In the genomic region with DNA sequence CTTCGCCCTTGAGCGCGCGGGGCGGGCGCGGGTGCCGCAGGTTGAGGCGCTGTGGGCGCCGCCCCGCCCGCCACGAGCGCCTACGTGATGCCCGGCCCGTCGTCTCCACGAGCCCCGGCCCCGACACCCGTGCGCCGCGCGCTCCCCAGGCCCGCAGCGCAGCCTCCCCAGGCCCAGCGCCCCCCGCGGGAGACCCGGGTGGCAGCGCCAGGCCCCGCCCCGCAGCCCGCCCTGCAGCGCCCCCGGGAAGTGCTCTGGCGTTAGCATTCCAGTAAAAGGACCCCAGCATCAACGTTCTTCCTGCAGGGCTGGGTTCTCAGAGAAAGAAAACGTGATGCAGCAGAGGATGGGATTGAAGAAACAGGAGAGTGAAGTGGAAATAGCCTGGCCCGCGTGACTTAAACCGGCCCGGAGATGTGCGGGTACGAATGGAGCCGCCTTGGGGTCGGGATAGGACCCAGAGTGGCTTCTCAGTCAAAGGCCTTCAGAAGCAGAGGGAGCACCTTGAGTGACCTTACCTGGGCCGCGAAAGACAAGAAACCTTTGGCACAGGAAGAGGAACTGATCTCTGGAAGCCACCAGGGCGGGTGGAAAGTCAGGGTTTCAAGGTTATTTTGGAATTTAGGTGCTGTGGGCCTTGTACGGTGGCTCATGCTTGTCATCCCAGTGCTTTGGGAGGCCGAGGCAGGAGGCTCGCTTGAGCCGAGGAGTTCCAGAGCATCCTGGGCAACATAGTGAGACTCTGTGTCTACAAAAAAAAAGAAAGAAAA, we compare ENCODE assay signal across 8 cellular contexts. TPM values are rescaled to one million over a fixed set of nuclear protein-coding genes. Genes with fewer than 3 reads are reported as not detected.
DNase-seq lines count a peak whose midpoint lies in the region; ATAC-seq and TF ChIP-seq lines count a peak whose summit lies in the region.

No MANE protein-coding gene starts in this region.

- peaks cover 49% of the 10 kb centered on the region for H3K36me3 Mint-ChIP-seq in activated CD8-positive, alpha-beta T cell treated with anti-CD3 and anti-CD28 coated beads, Interleukin-2, amount 10 ng/mL, durations not matched to agents 7 days and 5 days (ENCODE audit: low read depth)

- H3K27ac Mint-ChIP-seq in activated CD8-positive, alpha-beta T cell treated with anti-CD3 and anti-CD28 coated beads, Interleukin-2, amount 10 ng/mL, durations not matched to agents 7 days and 5 days: peak overlapping the region; percentile 90

- POLR2A ChIA-PET in activated CD8-positive, alpha-beta T cell treated with anti-CD3 and anti-CD28 coated beads, Interleukin-2, amount 10 ng/mL, durations not matched to agents 7 days and 5 days (lab: Charles Lee): interaction anchor here (1.4 kb wide), 1 partner anchor 103 kb away, joined by 6 read pairs; the partner anchor contains the start of gene PITRM1

- no peaks in the 10 kb centered on the region for H3K36me3 ChIP-seq in neutrophil

- no peak overlapping the region for H3K27ac ChIP-seq in neutrophil

- H3K4me3 Mint-ChIP-seq in activated CD8-positive, alpha-beta T cell treated with anti-CD3 and anti-CD28 coated beads, Interleukin-2, amount 10 ng/mL, durations not matched to agents 7 days and 5 days: peak overlapping the region; percentile 91

- peaks cover 9% of the 10 kb centered on the region for H3K27me3 Mint-ChIP-seq in activated CD8-positive, alpha-beta T cell treated with anti-CD3 and anti-CD28 coated beads, Interleukin-2, amount 10 ng/mL, durations not matched to agents 7 days and 5 days (ENCODE audit: low read depth)

- no peaks in the 10 kb centered on the region for H3K9me3 ChIP-seq in neutrophil

- peaks cover 11 to 20% of the 10 kb centered on the region in 2 experiments for H3K4me1 ChIP-seq in neutrophil (ENCODE audit: control insufficient read depth in 1 of 2, insufficient read depth in 1 of 2, low read depth in 1 of 2, low read length in 1 of 2)

- CTCF ChIA-PET in activated CD8-positive, alpha-beta T cell treated with anti-CD3 and anti-CD28 coated beads, Interleukin-2, amount 10 ng/mL, durations not matched to agents 7 days and 5 days (lab: Charles Lee): interaction anchor here (1.1 to 1.4 kb wide), 2 partner anchors 21 to 24 kb away, joined by 3 to 5 read pairs; no protein-coding TSS in a partner anchor

- H3K4me3 ChIP-seq in fibroblast of the aortic adventitia (ENCODE audit: low read depth, low read length) (peak overlapping the region; percentile 84), neutrophil (ENCODE audit: low read depth in 1 of 2, low read length in 1 of 2) (peak overlapping the region; percentile 55 to 63)

- TF ChIP-seq CTCF in fibroblast of the aortic adventitia (IDR thresholded peaks at IDR 0.05; ENCODE audit: insufficient read depth, low read length) (no peak), neutrophil (IDR thresholded peaks at IDR 0.05) (no peak)

- DNase-seq in COLO668 (lab: John Stamatoyannopoulos, UW; ENCODE audit: unreplicated experiment) (peak; percentile 38), fibroblast of the aortic adventitia (ENCODE audit: low read depth) (no peak), superior temporal gyrus (ENCODE audit: extremely low spot score) (no peak), epidermal melanocyte (ENCODE audit: insufficient read length, low spot score) (no peak)
- peak; percentile 36 for DNase-seq in activated CD8-positive, alpha-beta T cell treated with anti-CD3 and anti-CD28 coated beads, Interleukin-2, amount 10 ng/mL, durations not matched to agents 7 days and 5 days

- ATAC-seq in GM19351 (IDR thresholded peaks at IDR 0.05; ENCODE audit: unreplicated experiment): peak; percentile 29
- peak; percentile 24 for ATAC-seq in HG03457 (IDR thresholded peaks at IDR 0.05; ENCODE audit: unreplicated experiment)
- ATAC-seq in activated CD8-positive, alpha-beta T cell treated with anti-CD3 and anti-CD28 coated beads, Interleukin-2, amount 10 ng/mL, durations not matched to agents 7 days and 5 days: peak; percentile 22

- peaks cover 49% of the 10 kb centered on the region for H3K4me1 Mint-ChIP-seq in activated CD8-positive, alpha-beta T cell treated with anti-CD3 and anti-CD28 coated beads, Interleukin-2, amount 10 ng/mL, durations not matched to agents 7 days and 5 days (ENCODE audit: low read depth)

- H3K27me3 ChIP-seq in neutrophil: peaks cover 69% of the 10 kb centered on the region

- H3K9me3 Mint-ChIP-seq in activated CD8-positive, alpha-beta T cell treated with anti-CD3 and anti-CD28 coated beads, Interleukin-2, amount 10 ng/mL, durations not matched to agents 7 days and 5 days (ENCODE audit: insufficient read depth): no peaks in the 10 kb centered on the region

RNA-seq across cellular contexts. Expression of gene PFKP, which starts 1.8 kb away (rescaled TPM):
- 100 to 1,000 TPM; 220 to 233 TPM for total RNA-seq in activated CD8-positive, alpha-beta T cell treated with anti-CD3 and anti-CD28 coated beads, Interleukin-2, amount 10 ng/mL, durations not matched to agents 7 days and 5 days
- total RNA-seq in fibroblast of the aortic adventitia (ENCODE audit: low replicate concordance): 39.1 and 111 TPM in 2 replicates

Comparison
In these comparisons a context has a peak if more than half of its experiments do, and no peak if none do; other contexts are left out.
1. DNase-seq: peak in COLO668 (single experiment) and activated CD8-positive, alpha-beta T cell treated with anti-CD3 and anti-CD28 coated beads, Interleukin-2, amount 10 ng/mL, durations not matched to agents 7 days and 5 days (single experiment); none in fibroblast of the aortic adventitia (single experiment), superior temporal gyrus (single experiment) and epidermal melanocyte (single experiment).
2. Peak in every context shown above with its lines, with median percentiles within 50 percentile points of each other: ATAC-seq.